1 cellular context compared by ENCODE assay signal in genomic region chr10:60662917-60663614, GRCh38.
A peak's percentile ranks its signal among the peaks of the same experiment; 100 is the strongest.
TF ChIP-seq lines count a peak whose summit lies in the region.

No MANE protein-coding gene starts in this region.

TF ChIP-seq in K562, 482 proteins besides CTCF, POLR2A, EP300 and RAD21 (continued from another document and continues in another):
- TF ChIP-seq HMBOX1 (IDR thresholded peaks at IDR 0.05) (peak; percentile 37; the same call in 1 of the 2 replicates), SNIP1 (IDR thresholded peaks at IDR 0.05; ENCODE audit: low read depth) (no peak), POLR3A (IDR thresholded peaks at IDR 0.05; ENCODE audit: borderline replicate concordance, extremely low read depth, insufficient read depth, insufficient read length) (no peak), ARNT (IDR thresholded peaks at IDR 0.05) (no peak), TEAD4 (IDR thresholded peaks at IDR 0.05; ENCODE audit: low read length) (peak; percentile 56; the same call in 1 of the 2 replicates), TEAD4 (CRISPR knock-in tag; IDR thresholded peaks at IDR 0.05; ENCODE audit: borderline replicate concordance) (no peak), RBM34 (IDR thresholded peaks at IDR 0.05; ENCODE audit: borderline replicate concordance, insufficient read depth, low read length) (no peak), ZNF445 (CRISPR knock-in tag; IDR thresholded peaks at IDR 0.05; ENCODE audit: low read depth) (no peak), PHB (CRISPR knock-in tag; IDR thresholded peaks at IDR 0.05) (no peak), NCOR1 (IDR thresholded peaks at IDR 0.05) (no peak), ARID2 (IDR thresholded peaks at IDR 0.05) (no peak), STAT5B (CRISPR knock-in tag; IDR thresholded peaks at IDR 0.05) (no peak), EHMT2 (IDR thresholded peaks at IDR 0.05) (peak; percentile 87), L3MBTL2 (IDR thresholded peaks at IDR 0.05) (0 out of 2 replicates have a peak, but pooled peaks have one; percentile 20), GATAD2A (IDR thresholded peaks at IDR 0.05) (0 out of 2 replicates have a peak, but pooled peaks have one; percentile 38), MYNN (IDR thresholded peaks at IDR 0.05) (peak; percentile 73; the same call in 1 of the 2 replicates), MYNN (CRISPR knock-in tag; IDR thresholded peaks at IDR 0.05) (no peak), MLLT1 (IDR thresholded peaks at IDR 0.05) (peak in 1 of 2 experiments; percentile 83; a peak in 2 of 4 replicates), KLF10 (CRISPR knock-in tag; IDR thresholded peaks at IDR 0.05) (no peak), DNMT1 (IDR thresholded peaks at IDR 0.05) (no peak), SUPT5H (IDR thresholded peaks at IDR 0.05) (no peak), ESRRA (IDR thresholded peaks at IDR 0.05; ENCODE audit: borderline replicate concordance, low read depth) (peak; percentile 63; the same call in 1 of the 2 replicates), ZNF316 (IDR thresholded peaks at IDR 0.05) (peak; percentile 74), FOSL1 (tag; conservative IDR thresholded peaks at IDR 0.05) (peak; percentile 89), DPF2 (IDR thresholded peaks at IDR 0.05) (peak; percentile 90), FOXP1 (CRISPR knock-in tag; IDR thresholded peaks at IDR 0.05) (no peak), ARID1B (IDR thresholded peaks at IDR 0.05) (peak; percentile 83), ELK3 (CRISPR knock-in tag; IDR thresholded peaks at IDR 0.05) (no peak), DLX4 (CRISPR knock-in tag; IDR thresholded peaks at IDR 0.05) (no peak), NELFE (IDR thresholded peaks at IDR 0.05; ENCODE audit: insufficient read depth, insufficient read length) (no peak), SP1 (CRISPR knock-in tag; IDR thresholded peaks at IDR 0.05) (no peak), ZNF23 (CRISPR knock-in tag; IDR thresholded peaks at IDR 0.05) (no peak), DACH1 (IDR thresholded peaks at IDR 0.05; ENCODE audit: partially characterized antibody) (peak; percentile 71), SMARCE1 (IDR thresholded peaks at IDR 0.05) (peak; percentile 89), EWSR1 (IDR thresholded peaks at IDR 0.05; ENCODE audit: borderline replicate concordance, low read depth, partially characterized antibody) (no peak), GATAD2B (IDR thresholded peaks at IDR 0.05; ENCODE audit: borderline replicate concordance) (0 out of 2 replicates have a peak, but pooled peaks have one; percentile 19), MAFF (IDR thresholded peaks at IDR 0.05; ENCODE audit: low read length) (peak; percentile 77), ZNF354B (CRISPR knock-in tag; IDR thresholded peaks at IDR 0.05) (no peak), BMI1 (IDR thresholded peaks at IDR 0.05; ENCODE audit: low read length) (no peak), TFAP4 (CRISPR knock-in tag; IDR thresholded peaks at IDR 0.05; ENCODE audit: borderline replicate concordance) (peak; percentile 73), NR0B1 (IDR thresholded peaks at IDR 0.05; ENCODE audit: partially characterized antibody) (no peak), SIN3B (IDR thresholded peaks at IDR 0.05; ENCODE audit: low read depth) (no peak), ZNF644 (tag; IDR thresholded peaks at IDR 0.05; ENCODE audit: low read depth) (no peak), NFE2 (IDR thresholded peaks at IDR 0.05; ENCODE audit: low read depth) (peak; percentile 96), ATF3 (IDR thresholded peaks at IDR 0.05) (peak; percentile 65), ATF3 (CRISPR knock-in tag; conservative IDR thresholded peaks at IDR 0.05) (no peak), MAFG (tag; conservative IDR thresholded peaks at IDR 0.05) (peak; percentile 78), ILK (tag; IDR thresholded peaks at IDR 0.05; ENCODE audit: borderline replicate concordance, low read depth) (no peak), SMAD2 (IDR thresholded peaks at IDR 0.05; ENCODE audit: low read depth, low read length) (no peak), ZBTB7A (IDR thresholded peaks at IDR 0.05; ENCODE audit: borderline replicate concordance, control insufficient read depth, low read depth, low read length) (peak; percentile 92), CUX1 (CRISPR knock-in tag; IDR thresholded peaks at IDR 0.05) (no peak), HLTF (IDR thresholded peaks at IDR 0.05) (no peak), TEAD1 (CRISPR knock-in tag; IDR thresholded peaks at IDR 0.05) (0 out of 4 replicates have a peak, but pooled peaks of 1 of the 2 experiments have one; percentile 22), POLR3G (IDR thresholded peaks at IDR 0.05; ENCODE audit: extremely low read depth, insufficient read length, insufficient replicate concordance) (no peak), HDAC2 (IDR thresholded peaks at IDR 0.05) (0 out of 2 replicates have a peak, but pooled peaks have one; percentile 33), ATF6 (CRISPR knock-in tag; IDR thresholded peaks at IDR 0.05) (no peak), TRIM24 (IDR thresholded peaks at IDR 0.05) (0 out of 4 replicates have a peak, but pooled peaks have one; percentile 36 to 51), C11orf30 (IDR thresholded peaks at IDR 0.05; ENCODE audit: low read depth) (peak; percentile 83), ZEB2 (IDR thresholded peaks at IDR 0.05) (0 out of 2 replicates have a peak, but pooled peaks have one; percentile 33), ZNF639 (CRISPR knock-in tag; conservative IDR thresholded peaks at IDR 0.05 in 1 of 2, IDR thresholded peaks at IDR 0.05 in 1 of 2) (no peak), ZC3H8 (IDR thresholded peaks at IDR 0.05) (no peak), CBFA2T3 (IDR thresholded peaks at IDR 0.05) (peak; percentile 59), NCOA6 (IDR thresholded peaks at IDR 0.05) (no peak), SMARCA4 (IDR thresholded peaks at IDR 0.05) (peak; percentile 89)
